Comparison of ENCODE assay signal across 15 cellular contexts in the genomic region with DNA sequence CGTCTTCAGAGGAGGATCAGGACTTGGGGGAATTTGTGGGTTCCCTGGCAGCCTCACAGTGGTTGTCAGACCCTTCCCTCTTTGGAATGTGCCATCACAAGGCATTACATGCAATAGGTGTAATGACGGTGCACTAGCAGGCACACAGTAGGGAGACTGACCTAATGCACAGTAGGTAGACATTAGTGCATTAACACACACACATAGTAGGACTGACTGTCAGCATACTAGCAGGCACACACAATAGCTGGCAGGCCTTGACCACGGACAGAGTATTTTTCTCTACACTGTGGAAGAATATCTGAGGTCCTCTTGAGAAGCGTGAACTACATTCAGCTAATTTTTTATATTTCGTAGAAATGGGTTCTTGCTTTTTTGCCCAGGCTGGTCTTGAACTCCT.
"Had no signal": no experiment of that assay in that cellular context is flagged by ENCODE, and none has a peak within 500 bp of the region (broad histone marks: within the 10 kb centered on the region; RNA-seq: fewer than 3 reads in every experiment).

No MANE protein-coding gene starts in this region.

- H3K27ac ChIP-seq: adrenal gland, parathyroid adenoma, uterus had no signal

- H3K27me3 Mint-ChIP-seq: stimulated activated naive CD8-positive, alpha-beta T cell treated with anti-CD3 and anti-CD28 coated beads, Interleukin-15, amount 100 ng/mL, for 72 hours had no signal

- DNase-seq: activated CD4-positive, alpha-beta T cell treated with anti-CD3 and anti-CD28 coated beads, Interleukin-2, amount 50 U/mL, for 48 hours; foreskin melanocyte; heart right ventricle; retina; stimulated activated CD4-positive, alpha-beta T cell treated with anti-CD3 and anti-CD28 coated beads, Interleukin-4, amount 100 ng/mL, for 4 hours; stimulated activated naive CD8-positive, alpha-beta T cell treated with anti-CD3 and anti-CD28 coated beads, Interleukin-15, amount 100 ng/mL, for 72 hours; uterus had no signal

- H3K27ac Mint-ChIP-seq: stimulated activated naive CD8-positive, alpha-beta T cell treated with anti-CD3 and anti-CD28 coated beads, Interleukin-15, amount 100 ng/mL, for 72 hours had no signal

- H3K9me3 ChIP-seq: adrenal gland, heart right ventricle, uterus had no signal

- H3K27me3 ChIP-seq: adrenal gland, heart right ventricle, uterus had no signal

- ATAC-seq: activated CD4-positive, CD25-positive, alpha-beta regulatory T cell treated with anti-CD3 and anti-CD28 coated beads, Interleukin-2, amount 50 U/mL, for 24 hours; heart right ventricle; left lobe of liver; stimulated activated naive CD8-positive, alpha-beta T cell treated with anti-CD3 and anti-CD28 coated beads, Interleukin-15, amount 100 ng/mL, for 72 hours had no signal

- H3K4me3 ChIP-seq: adrenal gland, heart right ventricle, skin epidermis, uterus had no signal

- FAIRE-seq: colon, endothelial cell of umbilical vein, islet of Langerhans had no signal

- H3K36me3 ChIP-seq: adrenal gland, heart right ventricle, uterus had no signal

- H3K4me1 ChIP-seq: parathyroid adenoma, uterus had no signal
